Comparison of ENCODE assay signal across 1 cellular context in genomic region chr13:49791753-49792549, GRCh38.
TF ChIP-seq lines count a peak whose summit lies in the region.

No MANE protein-coding gene starts in this region.

TF ChIP-seq in HepG2, 621 proteins besides CTCF, POLR2A, EP300 and RAD21 (continued from another document and continues in another):
- TF ChIP-seq RBM39 (IDR thresholded peaks at IDR 0.05; ENCODE audit: low read depth, low read length, poor library complexity, severe bottlenecking) (peak; percentile 22), SKI (IDR thresholded peaks at IDR 0.05; ENCODE audit: partially characterized antibody) (peak; percentile 45), SIN3A (IDR thresholded peaks at IDR 0.05; ENCODE audit: borderline replicate concordance, low read depth, low read length) (peak; percentile 9; the same call in 1 of the 2 replicates), ZIK1 (CRISPR knock-in tag; IDR thresholded peaks at IDR 0.05; ENCODE audit: borderline replicate concordance, low read depth) (0 out of 2 replicates have a peak, but pooled peaks have one; percentile 25), FOXM1 (CRISPR knock-in tag; IDR thresholded peaks at IDR 0.05) (no peak), ZFX (CRISPR knock-in tag; IDR thresholded peaks at IDR 0.05; ENCODE audit: low read depth) (peak; percentile 47; the same call in 1 of the 2 replicates), CENPT (CRISPR knock-in tag; IDR thresholded peaks at IDR 0.05; ENCODE audit: low read depth) (peak; percentile 63; the same call in 1 of the 2 replicates), YY1 (IDR thresholded peaks at IDR 0.05; ENCODE audit: insufficient read depth, insufficient replicate concordance, low read depth, low read length) (peak; percentile 4), HMGXB4 (CRISPR knock-in tag; IDR thresholded peaks at IDR 0.05; ENCODE audit: borderline replicate concordance in 1 of 2, low read depth in 1 of 2) (peak in 1 of 2 experiments; percentile 32; a peak in 1 of 4 replicates), AGO2 (optimal IDR thresholded peaks at IDR 0.05; ENCODE audit: low read depth, low read length) (peak; percentile 40), ZBED4 (CRISPR knock-in tag; IDR thresholded peaks at IDR 0.05; ENCODE audit: borderline replicate concordance) (no peak), TAF15 (IDR thresholded peaks at IDR 0.05; ENCODE audit: low read depth, low read length, poor library complexity, severe bottlenecking) (peak; percentile 58), ZMYM2 (CRISPR knock-in tag; IDR thresholded peaks at IDR 0.05) (no peak), ZNF891 (CRISPR knock-in tag; IDR thresholded peaks at IDR 0.05) (0 out of 2 replicates have a peak, but pooled peaks have one; percentile 51), UBTF (CRISPR knock-in tag; IDR thresholded peaks at IDR 0.05) (peak; percentile 48; the same call in 1 of the 2 replicates), ZNF598 (CRISPR knock-in tag; IDR thresholded peaks at IDR 0.05; ENCODE audit: borderline replicate concordance) (no peak), JUN (CRISPR knock-in tag; IDR thresholded peaks at IDR 0.05) (no peak), ZBTB2 (CRISPR knock-in tag; IDR thresholded peaks at IDR 0.05; ENCODE audit: low read depth) (0 out of 2 replicates have a peak, but pooled peaks have one; percentile 3), ZNF777 (CRISPR knock-in tag; IDR thresholded peaks at IDR 0.05) (peak; percentile 60), ZNF235 (CRISPR knock-in tag; IDR thresholded peaks at IDR 0.05; ENCODE audit: borderline replicate concordance) (0 out of 2 replicates have a peak, but pooled peaks have one; percentile 26), ZNF768 (CRISPR knock-in tag; IDR thresholded peaks at IDR 0.05) (peak; percentile 54; the same call in 1 of the 2 replicates), GPN1 (CRISPR knock-in tag; IDR thresholded peaks at IDR 0.05; ENCODE audit: borderline replicate concordance) (no peak), ZNF549 (CRISPR knock-in tag; IDR thresholded peaks at IDR 0.05) (no peak), ZNF784 (CRISPR knock-in tag; IDR thresholded peaks at IDR 0.05; ENCODE audit: borderline replicate concordance) (peak; percentile 18; the same call in 1 of the 2 replicates), ZSCAN30 (CRISPR knock-in tag; IDR thresholded peaks at IDR 0.05) (no peak), MEIS1 (CRISPR knock-in tag; IDR thresholded peaks at IDR 0.05; ENCODE audit: borderline replicate concordance) (0 out of 2 replicates have a peak, but pooled peaks have one; percentile 11), ZNF224 (CRISPR knock-in tag; IDR thresholded peaks at IDR 0.05) (no peak), SRY (CRISPR knock-in tag; IDR thresholded peaks at IDR 0.05) (peak; percentile 42; the same call in 1 of the 2 replicates), NFYB (CRISPR knock-in tag; IDR thresholded peaks at IDR 0.05) (no peak), MYC (CRISPR knock-in tag; IDR thresholded peaks at IDR 0.05; ENCODE audit: borderline replicate concordance) (0 out of 2 replicates have a peak, but pooled peaks have one; percentile 26), ZSCAN21 (CRISPR knock-in tag; IDR thresholded peaks at IDR 0.05; ENCODE audit: borderline replicate concordance) (peak; percentile 31; the same call in 1 of the 2 replicates), ZNF776 (CRISPR knock-in tag; IDR thresholded peaks at IDR 0.05) (no peak)
- TF ChIP-seq, protein P1, sequence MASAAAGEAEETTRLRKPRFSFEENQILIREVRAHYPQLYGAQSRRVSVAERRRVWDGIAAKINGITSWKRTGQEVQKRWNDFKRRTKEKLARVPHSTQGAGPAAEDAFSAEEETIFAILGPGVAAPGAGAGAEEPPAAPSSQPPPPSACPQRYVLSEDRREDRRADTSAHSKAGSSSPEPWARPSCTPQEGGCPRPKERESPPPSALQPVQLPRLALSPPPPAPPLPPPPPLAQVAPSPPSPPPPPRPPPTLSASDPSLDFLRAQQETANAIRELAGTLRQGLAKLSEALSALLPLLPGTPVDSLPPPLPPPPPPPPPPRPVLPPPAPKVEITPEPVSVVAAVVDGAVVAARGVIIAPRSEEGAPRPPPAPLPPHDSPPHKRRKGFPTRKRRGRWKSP (CRISPR knock-in tag; IDR thresholded peaks at IDR 0.05): 0 out of 2 replicates have a peak, but pooled peaks have one; percentile 24
- TF ChIP-seq, protein P2, sequence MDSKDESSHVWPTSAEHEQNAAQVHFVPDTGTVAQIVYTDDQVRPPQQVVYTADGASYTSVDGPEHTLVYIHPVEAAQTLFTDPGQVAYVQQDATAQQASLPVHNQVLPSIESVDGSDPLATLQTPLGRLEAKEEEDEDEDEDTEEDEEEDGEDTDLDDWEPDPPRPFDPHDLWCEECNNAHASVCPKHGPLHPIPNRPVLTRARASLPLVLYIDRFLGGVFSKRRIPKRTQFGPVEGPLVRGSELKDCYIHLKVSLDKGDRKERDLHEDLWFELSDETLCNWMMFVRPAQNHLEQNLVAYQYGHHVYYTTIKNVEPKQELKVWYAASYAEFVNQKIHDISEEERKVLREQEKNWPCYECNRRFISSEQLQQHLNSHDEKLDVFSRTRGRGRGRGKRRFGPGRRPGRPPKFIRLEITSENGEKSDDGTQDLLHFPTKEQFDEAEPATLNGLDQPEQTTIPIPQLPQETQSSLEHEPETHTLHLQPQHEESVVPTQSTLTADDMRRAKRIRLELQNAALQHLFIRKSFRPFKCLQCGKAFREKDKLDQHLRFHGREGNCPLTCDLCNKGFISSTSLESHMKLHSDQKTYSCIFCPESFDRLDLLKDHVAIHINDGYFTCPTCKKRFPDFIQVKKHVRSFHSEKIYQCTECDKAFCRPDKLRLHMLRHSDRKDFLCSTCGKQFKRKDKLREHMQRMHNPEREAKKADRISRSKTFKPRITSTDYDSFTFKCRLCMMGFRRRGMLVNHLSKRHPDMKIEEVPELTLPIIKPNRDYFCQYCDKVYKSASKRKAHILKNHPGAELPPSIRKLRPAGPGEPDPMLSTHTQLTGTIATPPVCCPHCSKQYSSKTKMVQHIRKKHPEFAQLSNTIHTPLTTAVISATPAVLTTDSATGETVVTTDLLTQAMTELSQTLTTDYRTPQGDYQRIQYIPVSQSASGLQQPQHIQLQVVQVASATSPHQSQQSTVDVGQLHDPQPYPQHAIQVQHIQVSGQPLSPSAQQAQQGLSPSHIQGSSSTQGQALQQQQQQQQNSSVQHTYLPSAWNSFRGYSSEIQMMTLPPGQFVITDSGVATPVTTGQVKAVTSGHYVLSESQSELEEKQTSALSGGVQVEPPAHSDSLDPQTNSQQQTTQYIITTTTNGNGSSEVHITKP (CRISPR knock-in tag; IDR thresholded peaks at IDR 0.05; ENCODE audit: low read depth): no peak
- TF ChIP-seq, protein P3, sequence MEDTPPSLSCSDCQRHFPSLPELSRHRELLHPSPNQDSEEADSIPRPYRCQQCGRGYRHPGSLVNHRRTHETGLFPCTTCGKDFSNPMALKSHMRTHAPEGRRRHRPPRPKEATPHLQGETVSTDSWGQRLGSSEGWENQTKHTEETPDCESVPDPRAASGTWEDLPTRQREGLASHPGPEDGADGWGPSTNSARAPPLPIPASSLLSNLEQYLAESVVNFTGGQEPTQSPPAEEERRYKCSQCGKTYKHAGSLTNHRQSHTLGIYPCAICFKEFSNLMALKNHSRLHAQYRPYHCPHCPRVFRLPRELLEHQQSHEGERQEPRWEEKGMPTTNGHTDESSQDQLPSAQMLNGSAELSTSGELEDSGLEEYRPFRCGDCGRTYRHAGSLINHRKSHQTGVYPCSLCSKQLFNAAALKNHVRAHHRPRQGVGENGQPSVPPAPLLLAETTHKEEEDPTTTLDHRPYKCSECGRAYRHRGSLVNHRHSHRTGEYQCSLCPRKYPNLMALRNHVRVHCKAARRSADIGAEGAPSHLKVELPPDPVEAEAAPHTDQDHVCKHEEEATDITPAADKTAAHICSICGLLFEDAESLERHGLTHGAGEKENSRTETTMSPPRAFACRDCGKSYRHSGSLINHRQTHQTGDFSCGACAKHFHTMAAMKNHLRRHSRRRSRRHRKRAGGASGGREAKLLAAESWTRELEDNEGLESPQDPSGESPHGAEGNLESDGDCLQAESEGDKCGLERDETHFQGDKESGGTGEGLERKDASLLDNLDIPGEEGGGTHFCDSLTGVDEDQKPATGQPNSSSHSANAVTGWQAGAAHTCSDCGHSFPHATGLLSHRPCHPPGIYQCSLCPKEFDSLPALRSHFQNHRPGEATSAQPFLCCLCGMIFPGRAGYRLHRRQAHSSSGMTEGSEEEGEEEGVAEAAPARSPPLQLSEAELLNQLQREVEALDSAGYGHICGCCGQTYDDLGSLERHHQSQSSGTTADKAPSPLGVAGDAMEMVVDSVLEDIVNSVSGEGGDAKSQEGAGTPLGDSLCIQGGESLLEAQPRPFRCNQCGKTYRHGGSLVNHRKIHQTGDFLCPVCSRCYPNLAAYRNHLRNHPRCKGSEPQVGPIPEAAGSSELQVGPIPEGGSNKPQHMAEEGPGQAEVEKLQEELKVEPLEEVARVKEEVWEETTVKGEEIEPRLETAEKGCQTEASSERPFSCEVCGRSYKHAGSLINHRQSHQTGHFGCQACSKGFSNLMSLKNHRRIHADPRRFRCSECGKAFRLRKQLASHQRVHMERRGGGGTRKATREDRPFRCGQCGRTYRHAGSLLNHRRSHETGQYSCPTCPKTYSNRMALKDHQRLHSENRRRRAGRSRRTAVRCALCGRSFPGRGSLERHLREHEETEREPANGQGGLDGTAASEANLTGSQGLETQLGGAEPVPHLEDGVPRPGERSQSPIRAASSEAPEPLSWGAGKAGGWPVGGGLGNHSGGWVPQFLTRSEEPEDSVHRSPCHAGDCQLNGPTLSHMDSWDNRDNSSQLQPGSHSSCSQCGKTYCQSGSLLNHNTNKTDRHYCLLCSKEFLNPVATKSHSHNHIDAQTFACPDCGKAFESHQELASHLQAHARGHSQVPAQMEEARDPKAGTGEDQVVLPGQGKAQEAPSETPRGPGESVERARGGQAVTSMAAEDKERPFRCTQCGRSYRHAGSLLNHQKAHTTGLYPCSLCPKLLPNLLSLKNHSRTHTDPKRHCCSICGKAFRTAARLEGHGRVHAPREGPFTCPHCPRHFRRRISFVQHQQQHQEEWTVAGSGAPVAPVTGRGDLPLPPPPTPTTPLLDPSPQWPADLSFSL (CRISPR knock-in tag; IDR thresholded peaks at IDR 0.05): no peak
